In the genomic region with DNA sequence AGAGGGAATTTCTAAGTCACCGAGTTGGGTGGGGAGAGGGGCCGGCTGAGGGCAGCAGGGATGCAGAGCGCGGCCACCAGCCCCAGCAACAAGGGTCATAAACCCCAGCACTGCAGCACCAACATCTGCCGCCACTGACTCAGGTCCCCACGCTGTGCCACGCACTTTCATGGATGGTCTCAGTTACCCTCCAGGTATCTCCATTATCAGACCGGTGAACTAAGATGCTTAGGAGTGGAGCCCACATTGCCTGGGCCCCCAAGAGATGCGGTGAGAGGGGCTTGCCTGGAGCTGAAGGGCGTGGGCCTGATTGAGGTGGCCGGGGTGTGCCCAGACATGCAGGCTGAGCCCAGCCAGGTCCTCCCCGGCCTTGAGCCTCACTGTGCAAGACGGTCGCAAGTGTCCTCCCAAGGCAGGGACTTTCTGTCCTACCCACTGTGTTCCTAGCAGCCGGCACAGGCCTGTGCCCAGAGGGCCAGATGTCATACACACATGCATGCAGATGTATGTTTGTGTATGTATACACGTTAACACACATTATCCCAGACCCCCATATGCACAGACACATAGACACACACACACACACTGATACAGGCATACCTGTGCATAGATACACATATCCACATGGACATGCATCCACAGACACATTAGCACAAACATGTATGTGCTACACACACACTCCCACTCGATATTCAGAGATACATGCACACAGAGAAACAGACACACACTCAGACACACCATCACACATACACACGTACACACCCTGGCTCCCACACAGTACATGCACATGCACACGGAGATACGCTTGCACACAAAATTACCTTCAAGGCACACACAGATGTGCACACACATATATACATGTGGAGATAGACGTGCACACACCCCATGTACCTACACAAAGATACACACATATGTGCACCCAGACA, we compare ENCODE assay signal across 19 cellular contexts. TPM values are rescaled to one million over a fixed set of nuclear protein-coding genes. Genes with fewer than 3 reads are reported as not detected.
DNase-seq lines count a peak whose midpoint lies in the region; ATAC-seq, FAIRE-seq and TF ChIP-seq lines count a peak whose summit lies in the region.
"Had no signal": no experiment of that assay in that cellular context is flagged by ENCODE, and none has a peak within 500 bp of the region (broad histone marks: within the 10 kb centered on the region; RNA-seq: fewer than 3 reads in every experiment).

No MANE protein-coding gene starts in this region.

- H3K4me1 Mint-ChIP-seq in CD8-positive, alpha-beta memory T cell = peaks cover 16 to 47% (median 21%) of the 10 kb centered on the region in 3 donors
- peaks cover 7 to 30% (median 12%) of the 10 kb centered on the region in 7 donors for H3K4me1 Mint-ChIP-seq in naive thymus-derived CD4-positive, alpha-beta T cell
- no peaks in the 10 kb centered on the region for H3K4me1 Mint-ChIP-seq in GM23338

- TF ChIP-seq CTCF in bronchial epithelial cell (IDR thresholded peaks at IDR 0.05; ENCODE audit: insufficient read depth, low read length, severe bottlenecking) (no peak), adrenal gland (IDR thresholded peaks at IDR 0.05) (no peak), GM23338 (conservative IDR thresholded peaks at IDR 0.05; ENCODE audit: low read depth in 2 of 2) (no peak)

- peak overlapping the region in 8 of 11 experiments; percentile 3 to 54 (median 38); a peak in 9 of 22 replicates for H3K9ac ChIP-seq in BLaER1 treated with 17β-estradiol and CSF1 and Interleukin-3, amounts not matched to agents 10 nM and 100 nM
- H3K9ac ChIP-seq: parathyroid adenoma had no signal

- no peak overlapping the region for H2AFZ ChIP-seq in GM23338
- H2AFZ ChIP-seq: parathyroid adenoma had no signal

- H3K9me3 ChIP-seq in BLaER1 treated with 17β-estradiol and CSF1 and Interleukin-3, amounts not matched to agents 10 nM and 100 nM (replicated peaks in 1 of 11) = no peaks in the 10 kb centered on the region; a peak in 1 of 22 replicates
- H3K9me3 ChIP-seq in CD8-positive, alpha-beta memory T cell (ENCODE audit: low read length) = no peaks in the 10 kb centered on the region
- H3K9me3 ChIP-seq in naive thymus-derived CD4-positive, alpha-beta T cell (ENCODE audit: control insufficient read depth in 2 of 3, low read length in 3 of 3) = no peaks in the 10 kb centered on the region
- H3K9me3 ChIP-seq in adrenal gland (replicated peaks in 1 of 3) = no peaks in the 10 kb centered on the region

- WGBS in adrenal gland, 4 donors = 69 to 87% (median 79%) methylated on average over 10 to 21 of the region's 21 CpGs

- H3K27ac Mint-ChIP-seq in CD8-positive, alpha-beta memory T cell = peak overlapping the region in 4 of 8 donors; percentile 5 to 59 (median 42)
- peak overlapping the region in 7 of 9 donors; percentile 8 to 87 (median 55) for H3K27ac Mint-ChIP-seq in naive thymus-derived CD4-positive, alpha-beta T cell
- no peak overlapping the region; the same call in 1 of the 2 replicates for H3K27ac Mint-ChIP-seq in GM23338
- H3K27ac Mint-ChIP-seq: T-helper 1 cell treated with Interleukin-12 subunit alpha and Interleukin-12 subunit beta and Interleukin-4 antibody, amounts not matched to agents 30 μg/mL and 1 μg/mL, for 36 hours had no signal

- no peak overlapping the region for H3K4me3 ChIP-seq in BLaER1 treated with 17β-estradiol and CSF1 and Interleukin-3, amounts not matched to agents 10 nM and 100 nM
- no peak overlapping the region for H3K4me3 ChIP-seq in CD8-positive, alpha-beta memory T cell (ENCODE audit: low read length)
- no peak overlapping the region for H3K4me3 ChIP-seq in bronchial epithelial cell (ENCODE audit: low read depth, low read length)
- no peak overlapping the region for H3K4me3 ChIP-seq in naive thymus-derived CD4-positive, alpha-beta T cell (ENCODE audit: low read length)
- no peak overlapping the region for H3K4me3 ChIP-seq in adrenal gland
- no peak overlapping the region for H3K4me3 ChIP-seq in GM23338
- H3K4me3 ChIP-seq: skin epidermis had no signal

- POLR2A ChIA-PET in CD8-positive, alpha-beta memory T cell (lab: Charles Lee) = no interaction called here
- POLR2A ChIA-PET in naive thymus-derived CD4-positive, alpha-beta T cell (lab: Charles Lee) = interaction anchor here (0.6 to 3.9 kb wide), 3 partner anchors 11 to 18 kb away, joined by 4 to 35 read pairs (median 7); no protein-coding TSS in a partner anchor

- peak overlapping the region in 2 of 7 donors; percentile 3 to 5 for H3K4me3 Mint-ChIP-seq in CD8-positive, alpha-beta memory T cell
- H3K4me3 Mint-ChIP-seq in naive thymus-derived CD4-positive, alpha-beta T cell = no peak overlapping the region
- H3K4me3 Mint-ChIP-seq in GM23338 = no peak overlapping the region
- H3K4me3 Mint-ChIP-seq: T-helper 1 cell treated with Interleukin-12 subunit alpha and Interleukin-12 subunit beta and Interleukin-4 antibody, amounts not matched to agents 30 μg/mL and 1 μg/mL, for 36 hours had no signal

- H3K9me3 Mint-ChIP-seq in CD8-positive, alpha-beta memory T cell = no peaks in the 10 kb centered on the region
- peaks cover 0 to 9% (median 0%) of the 10 kb centered on the region in 11 donors for H3K9me3 Mint-ChIP-seq in naive thymus-derived CD4-positive, alpha-beta T cell
- no peaks in the 10 kb centered on the region for H3K9me3 Mint-ChIP-seq in GM23338
- H3K9me3 Mint-ChIP-seq: T-helper 1 cell treated with Interleukin-12 subunit alpha and Interleukin-12 subunit beta and Interleukin-4 antibody, amounts not matched to agents 30 μg/mL and 1 μg/mL, for 36 hours had no signal

- H3F3A ChIP-seq in GM23338 (replicated peaks; ENCODE audit: low read depth) = no peaks in the 10 kb centered on the region

- peaks cover 0 to 47% (median 9%) of the 10 kb centered on the region in 3 donors for H3K36me3 Mint-ChIP-seq in CD8-positive, alpha-beta memory T cell
- H3K36me3 Mint-ChIP-seq in naive thymus-derived CD4-positive, alpha-beta T cell = peaks cover 0 to 11% (median 4%) of the 10 kb centered on the region in 5 donors
- H3K36me3 Mint-ChIP-seq in GM23338 (ENCODE audit: low read depth) = peaks cover 23% of the 10 kb centered on the region; the same call in 2 of the 3 replicates

- peak overlapping the region in 9 of 11 experiments; percentile 13 to 67 (median 29); a peak in 10 of 22 replicates for H3K4me2 ChIP-seq in BLaER1 treated with 17β-estradiol and CSF1 and Interleukin-3, amounts not matched to agents 10 nM and 100 nM
- no peak overlapping the region for H3K4me2 ChIP-seq in GM23338

- H3K36me3 ChIP-seq in BLaER1 treated with 17β-estradiol and CSF1 and Interleukin-3, amounts not matched to agents 10 nM and 100 nM = peaks cover 44 to 53% (median 49%) of the 10 kb centered on the region in 11 experiments
- H3K36me3 ChIP-seq in CD8-positive, alpha-beta memory T cell (ENCODE audit: insufficient read depth, low read length) = peaks cover 17% of the 10 kb centered on the region
- H3K36me3 ChIP-seq in bronchial epithelial cell (ENCODE audit: control insufficient read depth, insufficient read depth, low read length) (peaks cover 8% of the 10 kb centered on the region), adrenal gland (replicated peaks in 1 of 2) (peaks cover 0 to 12% of the 10 kb centered on the region in 2 donors), GM23338 (ENCODE audit: insufficient read depth) (peaks cover 10% of the 10 kb centered on the region; the same call in 1 of the 2 replicates)
- H3K36me3 ChIP-seq in naive thymus-derived CD4-positive, alpha-beta T cell (ENCODE audit: control insufficient read depth in 2 of 3, insufficient read depth in 3 of 3, low read length in 3 of 3) = peaks cover 10 to 45% (median 17%) of the 10 kb centered on the region in 3 experiments

- no peaks in the 10 kb centered on the region for H3K9me2 ChIP-seq in GM23338 (ENCODE audit: insufficient read depth)

- peak; percentile 92 for FAIRE-seq in bronchial epithelial cell (lab: Jason Lieb, UNC)
- FAIRE-seq in GM19239 (lab: Jason Lieb, UNC) = no peak
- FAIRE-seq: D721Med had no signal

- H3K27ac ChIP-seq in BLaER1 treated with 17β-estradiol and CSF1 and Interleukin-3, amounts not matched to agents 10 nM and 100 nM = peak overlapping the region in 8 of 11 experiments; percentile 46 to 78 (median 60); a peak in 15 of 22 replicates
- H3K27ac ChIP-seq in CD8-positive, alpha-beta memory T cell (ENCODE audit: low read depth, low read length) = peak overlapping the region; percentile 32
- no peak overlapping the region for H3K27ac ChIP-seq in naive thymus-derived CD4-positive, alpha-beta T cell (ENCODE audit: low read depth, low read length)
- H3K27ac ChIP-seq in adrenal gland (no peak overlapping the region), GM23338 (ENCODE audit: low read depth) (no peak overlapping the region)
- H3K27ac ChIP-seq: parathyroid adenoma, skin epidermis had no signal

- no peak for ATAC-seq in naive thymus-derived CD4-positive, alpha-beta T cell
- no peak for ATAC-seq in GM23338
- ATAC-seq: activated CD4-positive, CD25-positive, alpha-beta regulatory T cell treated with anti-CD3 and anti-CD28 coated beads, Interleukin-2, amount 50 U/mL, for 24 hours had no signal

- peaks cover 43 to 63% (median 56%) of the 10 kb centered on the region in 11 experiments for H4K20me1 ChIP-seq in BLaER1 treated with 17β-estradiol and CSF1 and Interleukin-3, amounts not matched to agents 10 nM and 100 nM
- H4K20me1 ChIP-seq in GM23338 (replicated peaks; ENCODE audit: insufficient read depth) = peaks cover 2% of the 10 kb centered on the region; the same call in 1 of the 2 replicates

- TF ChIP-seq POLR2A in adrenal gland (IDR thresholded peaks at IDR 0.05) = no peak

- intact Hi-C loops in naive thymus-derived CD4-positive, alpha-beta T cell (cut with micrococcal nuclease) = no loop called here
- intact Hi-C loops in adrenal gland (cut with DNase I) = no loop called here

- peak in 1 of 5 donors; percentile 27 for DNase-seq in CD8-positive, alpha-beta memory T cell
- DNase-seq in bronchial epithelial cell (ENCODE audit: low read depth) (no peak), adrenal gland (no peak), activated gamma-delta T cell (lab: John Stamatoyannopoulos, UW) (no peak), GM19239 (ENCODE audit: insufficient read length, low spot score) (no peak), GM23338 (ENCODE audit: low spot score) (no peak)
- DNase-seq in naive thymus-derived CD4-positive, alpha-beta T cell = peak in 2 of 9 donors; percentile 7 to 20
- DNase-seq: foreskin melanocyte; NCI-H1436; NCI-H2171; NCI-H69; SIG-M5; stimulated activated CD4-positive, alpha-beta T cell treated with anti-CD3 and anti-CD28 coated beads, Interleukin-4, amount 100 ng/mL, for 4 hours had no signal

- H3K79me2 ChIP-seq in GM23338 (replicated peaks; ENCODE audit: insufficient read depth) = no peaks in the 10 kb centered on the region
- H3K79me2 ChIP-seq: parathyroid adenoma had no signal

- peaks cover 24 to 98% (median 77%) of the 10 kb centered on the region in 10 experiments for H3K4me1 ChIP-seq in BLaER1 treated with 17β-estradiol and CSF1 and Interleukin-3, amounts not matched to agents 10 nM and 100 nM
- peaks cover 19% of the 10 kb centered on the region for H3K4me1 ChIP-seq in CD8-positive, alpha-beta memory T cell (ENCODE audit: insufficient read depth, low read length)
- H3K4me1 ChIP-seq in naive thymus-derived CD4-positive, alpha-beta T cell (ENCODE audit: control insufficient read depth in 2 of 2, insufficient read depth in 2 of 2, low read length in 2 of 2) = peaks cover 0 to 3% of the 10 kb centered on the region in 2 donors
- H3K4me1 ChIP-seq in adrenal gland (replicated peaks in 1 of 2) (peaks cover 5 to 6% of the 10 kb centered on the region in 2 donors), GM23338 (ENCODE audit: insufficient read depth) (no peaks in the 10 kb centered on the region)
- H3K4me1 ChIP-seq: parathyroid adenoma had no signal

- peaks cover 0 to 8% of the 10 kb centered on the region in 2 donors for H3K27me3 Mint-ChIP-seq in CD8-positive, alpha-beta memory T cell
- no peaks in the 10 kb centered on the region for H3K27me3 Mint-ChIP-seq in naive thymus-derived CD4-positive, alpha-beta T cell
- H3K27me3 Mint-ChIP-seq in GM23338 (ENCODE audit: insufficient read depth, low read depth, poor library complexity) = peaks cover 5% of the 10 kb centered on the region

- H3K27me3 ChIP-seq in BLaER1 treated with 17β-estradiol and CSF1 and Interleukin-3, amounts not matched to agents 10 nM and 100 nM = no peaks in the 10 kb centered on the region
- H3K27me3 ChIP-seq in CD8-positive, alpha-beta memory T cell (ENCODE audit: insufficient read depth, low read length, poor library complexity, severe bottlenecking) = no peaks in the 10 kb centered on the region
- H3K27me3 ChIP-seq in bronchial epithelial cell (ENCODE audit: control insufficient read depth, insufficient read depth, low read length) = no peaks in the 10 kb centered on the region
- H3K27me3 ChIP-seq in naive thymus-derived CD4-positive, alpha-beta T cell (ENCODE audit: control insufficient read depth in 2 of 2, insufficient read depth in 2 of 2, low read length in 2 of 2) = no peaks in the 10 kb centered on the region
- no peaks in the 10 kb centered on the region for H3K27me3 ChIP-seq in adrenal gland
- no peaks in the 10 kb centered on the region for H3K27me3 ChIP-seq in GM23338 (ENCODE audit: insufficient read depth)

- CTCF ChIA-PET in CD8-positive, alpha-beta memory T cell (lab: Charles Lee) = interaction anchor here (2.0 kb wide), 1 partner anchor 11 kb away, joined by 4 read pairs; no protein-coding TSS in a partner anchor
- CTCF ChIA-PET in naive thymus-derived CD4-positive, alpha-beta T cell (lab: Charles Lee) = no interaction called here

RNA-seq across cellular contexts. Expression of a gene that starts 19.5 kb away (rescaled TPM):
- 100 to 1,000 TPM; 101 to 107 TPM for total RNA-seq in CD8-positive, alpha-beta memory T cell
- polyA plus RNA-seq in CD8-positive, alpha-beta memory T cell = 94.4 TPM
- 6.8 and 7.6 TPM in 2 replicates for total RNA-seq in bronchial epithelial cell
- 100 to 1,000 TPM in 4 of 5 experiments, 10 to 100 TPM in 1; 70.6 to 260 (median 127) TPM for total RNA-seq in naive thymus-derived CD4-positive, alpha-beta T cell
- 100 to 1,000 TPM in 1 of 2 donors, 10 to 100 TPM in 1; 63.0 to 129 TPM for polyA plus RNA-seq in naive thymus-derived CD4-positive, alpha-beta T cell
- 10 to 100 TPM in 7 of 8 donors, 1 to 10 TPM in 1; 7.2 to 25.9 (median 14.1) TPM for total RNA-seq in adrenal gland
- 10 to 100 TPM in 2 of 3 donors, 1 to 10 TPM in 1; 3.0 to 24.1 (median 10.5) TPM for polyA plus RNA-seq in adrenal gland
- 77.6 and 80.5 TPM in 2 replicates for total RNA-seq in GM23338 (2014; rRNA removed; shearing (Covaris generic))
- polyA plus RNA-seq in GM23338 (2016; fragmentation: Nextera tagmentation; extraction: Ambion mirVana) = 22.9 and 32.6 TPM in 2 replicates

RNA-seq across cellular contexts. Expression of a gene that starts 59.6 kb away (rescaled TPM):
- 10 to 100 TPM; 50.2 to 52.8 TPM for total RNA-seq in CD8-positive, alpha-beta memory T cell
- polyA plus RNA-seq in CD8-positive, alpha-beta memory T cell = 40.7 TPM
- total RNA-seq in bronchial epithelial cell = 21.6 and 25.1 TPM in 2 replicates
- total RNA-seq in naive thymus-derived CD4-positive, alpha-beta T cell = 10 to 100 TPM; 31.0 to 41.3 (median 35.2) TPM
- polyA plus RNA-seq in naive thymus-derived CD4-positive, alpha-beta T cell = 10 to 100 TPM; 47.4 to 65.1 TPM
- 10 to 100 TPM; 14.4 to 25.9 (median 22.5) TPM for total RNA-seq in adrenal gland
- 10 to 100 TPM in 1 of 3 donors, 1 to 10 TPM in 2; 8.8 to 46.9 (median 9.7) TPM for polyA plus RNA-seq in adrenal gland
- total RNA-seq in GM23338 (2014; rRNA removed; shearing (Covaris generic)) = 43.3 and 59.7 TPM in 2 replicates
- 33.0 and 35.4 TPM in 2 replicates for polyA plus RNA-seq in GM23338 (2016; fragmentation: Nextera tagmentation; extraction: Ambion mirVana)

Comparison
In these comparisons a context has a peak if more than half of its experiments do, and no peak if none do; other contexts are left out.
1. H3K27ac ChIP-seq: peak in BLaER1 treated with 17β-estradiol and CSF1 and Interleukin-3, amounts not matched to agents 10 nM and 100 nM (8 of 11) and CD8-positive, alpha-beta memory T cell (single experiment); none in naive thymus-derived CD4-positive, alpha-beta T cell (single experiment), adrenal gland (0 of 5) and GM23338 (single experiment).